In genomic region chr17:30104575-30105339, GRCh38 we compare ENCODE assay signal across 8 cellular contexts. TPM values are rescaled to one million over a fixed set of nuclear protein-coding genes. Genes with fewer than 3 reads are reported as not detected.
DNase-seq lines count a peak whose midpoint lies in the region; ATAC-seq, FAIRE-seq and TF ChIP-seq lines count a peak whose summit lies in the region.

No MANE protein-coding gene starts in this region.

- peak overlapping the region; percentile 19 for H3K27ac ChIP-seq in mesodermal cell (ENCODE audit: low read depth, low read length, severe bottlenecking)

- H3K36me3 Mint-ChIP-seq in activated CD8-positive, alpha-beta memory T cell treated with anti-CD3 and anti-CD28 coated beads, Interleukin-2, amount 10 ng/mL, durations not matched to agents 7 days and 5 days, result no peaks in the 10 kb centered on the region
- no peaks in the 10 kb centered on the region for H3K36me3 Mint-ChIP-seq in endothelial cell (ENCODE audit: low read depth, unreplicated experiment)

- no peaks in the 10 kb centered on the region for H3K9me3 Mint-ChIP-seq in activated CD8-positive, alpha-beta memory T cell treated with anti-CD3 and anti-CD28 coated beads, Interleukin-2, amount 10 ng/mL, durations not matched to agents 7 days and 5 days (ENCODE audit: low read depth)
- H3K9me3 Mint-ChIP-seq in endothelial cell (ENCODE audit: unreplicated experiment), result no peaks in the 10 kb centered on the region

- H3K4me1 ChIP-seq in mesodermal cell (ENCODE audit: control insufficient read depth, insufficient read depth, low read length, poor library complexity, severe bottlenecking), result no peaks in the 10 kb centered on the region

- peak; percentile 85 for TF ChIP-seq CTCF in endothelial cell (IDR thresholded peaks at IDR 0.05; ENCODE audit: unreplicated experiment)

- H3K4me3 ChIP-seq in mesodermal cell (ENCODE audit: extremely low read depth, insufficient read depth, low read length, poor library complexity, severe bottlenecking), result peak overlapping the region; percentile 23

- CTCF ChIA-PET in activated CD8-positive, alpha-beta memory T cell treated with anti-CD3 and anti-CD28 coated beads, Interleukin-2, amount 10 ng/mL, durations not matched to agents 7 days and 5 days (lab: Charles Lee), result interaction anchor here (0.6 to 8.4 kb wide), 48 partner anchors 10 to 720 kb away, joined by 3 to 170 read pairs (median 4); partner anchors contain the start of genes BLMH, CPD, CRLF3 and GOSR1

- H3K9me3 ChIP-seq in mesodermal cell (ENCODE audit: control insufficient read depth, low read length), result no peaks in the 10 kb centered on the region

- peaks cover 26% of the 10 kb centered on the region for H3K27me3 Mint-ChIP-seq in activated CD8-positive, alpha-beta memory T cell treated with anti-CD3 and anti-CD28 coated beads, Interleukin-2, amount 10 ng/mL, durations not matched to agents 7 days and 5 days
- H3K27me3 Mint-ChIP-seq in endothelial cell (ENCODE audit: unreplicated experiment), result peaks cover 4% of the 10 kb centered on the region

- DNase-seq in GM04503 (ENCODE audit: low read depth) (peak; percentile 53), HTR-8/SVneo (ENCODE audit: insufficient read length, low spot score) (peak; percentile 83), NOMO-1 treated with dmso at 0.1 percent for 144 hours (lab: John Stamatoyannopoulos, UW; ENCODE audit: unreplicated experiment) (peak; percentile 97), endothelial cell (ENCODE audit: low spot score) (peak; percentile 78)
- DNase-seq in activated CD8-positive, alpha-beta memory T cell treated with anti-CD3 and anti-CD28 coated beads, Interleukin-2, amount 10 ng/mL, durations not matched to agents 7 days and 5 days, result peak; percentile 84
- DNase-seq in stimulated activated CD8-positive, alpha-beta memory T cell treated with anti-CD3 and anti-CD28 coated beads, Interleukin-15, amount 100 ng/mL, for 24 hours (ENCODE audit: low read depth), result peak; percentile 16

- H3K36me3 ChIP-seq in mesodermal cell (ENCODE audit: control insufficient read depth, insufficient read depth, low read length), result no peaks in the 10 kb centered on the region

- FAIRE-seq in HTR-8/SVneo (lab: Jason Lieb, UNC), result peak; percentile 57

- ATAC-seq in activated CD8-positive, alpha-beta memory T cell treated with anti-CD3 and anti-CD28 coated beads, Interleukin-2, amount 10 ng/mL, durations not matched to agents 7 days and 5 days, result peak; percentile 94
- no peak for ATAC-seq in GM21360 (IDR thresholded peaks at IDR 0.05; ENCODE audit: unreplicated experiment)

- H3K27ac Mint-ChIP-seq in activated CD8-positive, alpha-beta memory T cell treated with anti-CD3 and anti-CD28 coated beads, Interleukin-2, amount 10 ng/mL, durations not matched to agents 7 days and 5 days, result peak overlapping the region; percentile 3
- peak overlapping the region; percentile 96 for H3K27ac Mint-ChIP-seq in endothelial cell (ENCODE audit: unreplicated experiment)

- WGBS in mesodermal cell (ENCODE audit: insufficient coverage in 2 of 2), 2 experiments, result 30 to 35% methylated on average over 25 to 29 of the region's 29 CpGs

- H3K4me1 Mint-ChIP-seq in activated CD8-positive, alpha-beta memory T cell treated with anti-CD3 and anti-CD28 coated beads, Interleukin-2, amount 10 ng/mL, durations not matched to agents 7 days and 5 days, result peaks cover 8% of the 10 kb centered on the region
- peaks cover 25% of the 10 kb centered on the region for H3K4me1 Mint-ChIP-seq in endothelial cell (ENCODE audit: unreplicated experiment)

- H3K4me3 Mint-ChIP-seq in activated CD8-positive, alpha-beta memory T cell treated with anti-CD3 and anti-CD28 coated beads, Interleukin-2, amount 10 ng/mL, durations not matched to agents 7 days and 5 days, result peak overlapping the region; percentile 75
- peak overlapping the region; percentile 53 for H3K4me3 Mint-ChIP-seq in endothelial cell (ENCODE audit: unreplicated experiment)

RNA-seq across cellular contexts. Expression of gene NSRP1, which starts 11.9 kb away (rescaled TPM):
- 10 to 100 TPM; 24.0 to 30.9 TPM for total RNA-seq in activated CD8-positive, alpha-beta memory T cell treated with anti-CD3 and anti-CD28 coated beads, Interleukin-2, amount 10 ng/mL, durations not matched to agents 7 days and 5 days
- 20.2 TPM for total RNA-seq in endothelial cell (ENCODE audit: unreplicated experiment)
- polyA plus RNA-seq in mesodermal cell (2013, experiment 1 of 2), result 16.8 TPM
- polyA plus RNA-seq in mesodermal cell (2013, experiment 2 of 2), result 24.9 TPM

Comparison
In these comparisons a context has a peak if more than half of its experiments do, and no peak if none do; other contexts are left out.
1. DNase-seq: peak in every context shown above with its lines; median percentile 97 in NOMO-1 treated with dmso at 0.1 percent for 144 hours; 84 in activated CD8-positive, alpha-beta memory T cell treated with anti-CD3 and anti-CD28 coated beads, Interleukin-2, amount 10 ng/mL, durations not matched to agents 7 days and 5 days; 83 in HTR-8/SVneo; 78 in endothelial cell; 53 in GM04503; 16 in stimulated activated CD8-positive, alpha-beta memory T cell treated with anti-CD3 and anti-CD28 coated beads, Interleukin-15, amount 100 ng/mL, for 24 hours.